ENCODE assay signal across 15 cellular contexts in genomic region chr3:57893668-57894067, GRCh38.
A peak's percentile ranks its signal among the peaks of the same experiment; 100 is the strongest.
DNase-seq lines count a peak whose midpoint lies in the region; FAIRE-seq and TF ChIP-seq lines count a peak whose summit lies in the region.
"Had no signal": no experiment of that assay in that cellular context is flagged by ENCODE, and none has a peak within 500 bp of the region (broad histone marks: within the 10 kb centered on the region; RNA-seq: fewer than 3 reads in every experiment).

No MANE protein-coding gene starts in this region.

- peaks cover 43% of the 10 kb centered on the region for H3K36me3 Mint-ChIP-seq in activated T-cell treated with anti-CD3 and anti-CD28 coated beads, Interleukin-2, amount 50 U/mL, for 24 hours (ENCODE audit: low read depth)

- no peak overlapping the region for H3K4me3 Mint-ChIP-seq in activated T-cell treated with anti-CD3 and anti-CD28 coated beads, Interleukin-2, amount 50 U/mL, for 24 hours
- H3K4me3 Mint-ChIP-seq: CD4-positive, alpha-beta T cell had no signal

- H3K4me3 ChIP-seq in ascending aorta: peak overlapping the region in 1 of 2 donors; percentile 65
- H3K4me3 ChIP-seq in esophagus muscularis mucosa: peak overlapping the region; percentile 29 to 57 (median 52)
- H3K4me3 ChIP-seq in prostate gland: no peak overlapping the region
- peak overlapping the region; percentile 60 to 71 for H3K4me3 ChIP-seq in stomach smooth muscle (ENCODE audit: low read length in 2 of 2)
- H3K4me3 ChIP-seq: K562 had no signal

- H3K27me3 ChIP-seq in ascending aorta: no peaks in the 10 kb centered on the region
- H3K27me3 ChIP-seq in esophagus muscularis mucosa: no peaks in the 10 kb centered on the region
- H3K27me3 ChIP-seq in prostate gland (replicated peaks; ENCODE audit: insufficient read depth): no peaks in the 10 kb centered on the region
- H3K27me3 ChIP-seq in stomach smooth muscle (ENCODE audit: control insufficient read depth in 1 of 2, insufficient read depth in 2 of 2, low read length in 2 of 2): no peaks in the 10 kb centered on the region

- no peaks in the 10 kb centered on the region for H3K9me3 Mint-ChIP-seq in activated T-cell treated with anti-CD3 and anti-CD28 coated beads, Interleukin-2, amount 50 U/mL, for 24 hours
- H3K9me3 Mint-ChIP-seq: CD4-positive, alpha-beta T cell had no signal

- intact Hi-C loops in ascending aorta (cut with DNase I): loop anchor here (10.0 kb wide), 1 partner anchor 51 kb away; no protein-coding TSS in a partner anchor
- intact Hi-C loops in esophagus muscularis mucosa (cut with DNase I): no loop called here
- intact Hi-C loops in prostate gland (cut with DNase I): no loop called here

- H3K4me1 ChIP-seq in ascending aorta (peaks cover 12 to 23% of the 10 kb centered on the region in 2 donors), esophagus muscularis mucosa (peaks cover under 1 to 52% (median 42%) of the 10 kb centered on the region in 4 donors), prostate gland (replicated peaks) (peaks cover 4% of the 10 kb centered on the region), stomach smooth muscle (ENCODE audit: control insufficient read depth, insufficient read depth, low read length) (peaks cover 8% of the 10 kb centered on the region)
- H3K4me1 ChIP-seq: Caco-2 had no signal

- H3K36me3 ChIP-seq in ascending aorta (peaks cover 0 to 3% of the 10 kb centered on the region in 2 donors), esophagus muscularis mucosa (peaks cover 4 to 16% (median 8%) of the 10 kb centered on the region in 4 donors), prostate gland (no peaks in the 10 kb centered on the region), stomach smooth muscle (ENCODE audit: control insufficient read depth in 2 of 2, insufficient read depth in 2 of 2, low read length in 2 of 2) (peaks cover 0 to 9% of the 10 kb centered on the region in 2 donors)

- no peak overlapping the region for H3K27ac Mint-ChIP-seq in activated T-cell treated with anti-CD3 and anti-CD28 coated beads, Interleukin-2, amount 50 U/mL, for 24 hours
- H3K27ac Mint-ChIP-seq: CD4-positive, alpha-beta T cell had no signal

- WGBS in esophagus muscularis mucosa: 74% methylated on average over 3 of the region's 3 CpGs
- WGBS in prostate gland: 84% methylated on average over 3 of the region's 3 CpGs

- peak overlapping the region in 1 of 2 donors; percentile 16 for H3K9ac ChIP-seq in stomach smooth muscle (ENCODE audit: low read length in 2 of 2)

- TF ChIP-seq EP300 in esophagus muscularis mucosa (IDR thresholded peaks at IDR 0.05): no peak

- H3K27me3 Mint-ChIP-seq in activated T-cell treated with anti-CD3 and anti-CD28 coated beads, Interleukin-2, amount 50 U/mL, for 24 hours: no peaks in the 10 kb centered on the region
- H3K27me3 Mint-ChIP-seq: CD4-positive, alpha-beta T cell had no signal

- H3K9me3 ChIP-seq in ascending aorta (no peaks in the 10 kb centered on the region), esophagus muscularis mucosa (no peaks in the 10 kb centered on the region), prostate gland (no peaks in the 10 kb centered on the region), stomach smooth muscle (ENCODE audit: control insufficient read depth in 2 of 2, low read length in 2 of 2) (no peaks in the 10 kb centered on the region)
- H3K9me3 ChIP-seq: Caco-2 had no signal

- H3K27ac ChIP-seq in ascending aorta (peak overlapping the region; percentile 85 to 87), esophagus muscularis mucosa (replicated peaks in 1 of 4) (peak overlapping the region; percentile 85 to 93 (median 88)), prostate gland (peak overlapping the region; percentile 46 to 55), stomach smooth muscle (ENCODE audit: low read length) (peak overlapping the region; percentile 58)

- TF ChIP-seq CTCF in ascending aorta (IDR thresholded peaks at IDR 0.05) (no peak), esophagus muscularis mucosa (IDR thresholded peaks at IDR 0.05) (no peak), prostate gland (IDR thresholded peaks at IDR 0.05) (no peak)

- no peaks in the 10 kb centered on the region for H3K4me1 Mint-ChIP-seq in activated T-cell treated with anti-CD3 and anti-CD28 coated beads, Interleukin-2, amount 50 U/mL, for 24 hours (ENCODE audit: low read depth)

- FAIRE-seq in GM19239 (lab: Jason Lieb, UNC): no peak
- FAIRE-seq: H1, K562 had no signal

- TF ChIP-seq POLR2A in esophagus muscularis mucosa (IDR thresholded peaks at IDR 0.05; ENCODE audit: low read depth) (no peak), prostate gland (IDR thresholded peaks at IDR 0.05) (no peak)

- no peak for DNase-seq in ascending aorta (ENCODE audit: low spot score in 2 of 2)
- no peak for DNase-seq in esophagus muscularis mucosa (ENCODE audit: extremely low spot score)
- DNase-seq in prostate gland (ENCODE audit: low spot score): no peak
- no peak for DNase-seq in iPS-NIHi11 (ENCODE audit: low spot score)
- DNase-seq in activated T-cell treated with anti-CD3 and anti-CD28 coated beads, Interleukin-2, amount 50 U/mL, for 24 hours: no peak
- DNase-seq in GM03348 (ENCODE audit: low spot score): no peak
- no peak for DNase-seq in GM19239 (ENCODE audit: insufficient read length, low spot score)
- DNase-seq: Caco-2; CD4-positive, alpha-beta T cell; NCI-H1105; NCI-H1694; NCI-H2081 treated with DMSO at 0.1 percent for 48 hours had no signal

Comparison
In these comparisons a context has a peak if more than half of its experiments do, and no peak if none do; other contexts are left out.
1. H3K4me3 ChIP-seq: peak in esophagus muscularis mucosa (4 of 4) and stomach smooth muscle (2 of 2); none in prostate gland (0 of 2).
2. Peak in every context shown above with its lines, with median percentiles within 50 percentile points of each other: H3K27ac ChIP-seq.